8 cellular contexts compared by ENCODE assay signal in genomic region chr9:114588150-114588663, GRCh38. TPM values are rescaled to one million over a fixed set of nuclear protein-coding genes. Genes with fewer than 3 reads are reported as not detected.
DNase-seq lines count a peak whose midpoint lies in the region; ATAC-seq and TF ChIP-seq lines count a peak whose summit lies in the region.

No MANE protein-coding gene starts in this region.

- no peaks in the 10 kb centered on the region for H3K9me3 Mint-ChIP-seq in activated T-cell treated with anti-CD3 and anti-CD28 coated beads, Interleukin-2, amount 50 U/mL, for 72 hours

- DNase-seq in stimulated activated CD4-positive, alpha-beta T cell treated with anti-CD3 and anti-CD28 coated beads, Interleukin-2, amount 100 ng/mL, for 24 hours, result peak; percentile 20 to 36
- DNase-seq in stimulated activated CD4-positive, alpha-beta T cell treated with anti-CD3 and anti-CD28 coated beads, Interleukin-12 subunit alpha, Interleukin-12 subunit beta, amount 100 ng/mL, for 4 hours, result no peak
- no peak for DNase-seq in activated T-cell treated with anti-CD3 and anti-CD28 coated beads, Interleukin-2, amount 50 U/mL, for 72 hours
- DNase-seq in foreskin keratinocyte, result no peak

- H3K36me3 Mint-ChIP-seq in activated T-cell treated with anti-CD3 and anti-CD28 coated beads, Interleukin-2, amount 50 U/mL, for 72 hours (ENCODE audit: insufficient read depth in 2 of 2), result peaks cover 10 to 13% of the 10 kb centered on the region in 2 donors

- peaks cover 55% of the 10 kb centered on the region for H3K4me1 Mint-ChIP-seq in activated T-cell treated with anti-CD3 and anti-CD28 coated beads, Interleukin-2, amount 50 U/mL, for 72 hours (ENCODE audit: low read depth)

- H3K4me3 ChIP-seq in rectal smooth muscle tissue (ENCODE audit: low read length), result peak overlapping the region; percentile 64

- H3K27me3 Mint-ChIP-seq in activated T-cell treated with anti-CD3 and anti-CD28 coated beads, Interleukin-2, amount 50 U/mL, for 72 hours (ENCODE audit: low read depth), result no peaks in the 10 kb centered on the region

- H3K27me3 ChIP-seq in foreskin keratinocyte, result no peaks in the 10 kb centered on the region
- no peaks in the 10 kb centered on the region for H3K27me3 ChIP-seq in rectal smooth muscle tissue (ENCODE audit: control insufficient read depth, insufficient read depth, low read length)

- TF ChIP-seq CTCF in foreskin keratinocyte (conservative IDR thresholded peaks at IDR 0.05), result no peak

- peaks cover 4% of the 10 kb centered on the region for H3K36me3 ChIP-seq in rectal smooth muscle tissue (ENCODE audit: control insufficient read depth, insufficient read depth, low read length)

- peak overlapping the region; percentile 100 for H3K27ac Mint-ChIP-seq in activated T-cell treated with anti-CD3 and anti-CD28 coated beads, Interleukin-2, amount 50 U/mL, for 72 hours

- H3K4me1 ChIP-seq in foreskin keratinocyte, result peaks cover 29% of the 10 kb centered on the region
- H3K4me1 ChIP-seq in rectal smooth muscle tissue (ENCODE audit: control insufficient read depth, insufficient read depth, low read length), result peaks cover 19% of the 10 kb centered on the region

- peak overlapping the region; percentile 93 for H3K27ac ChIP-seq in foreskin keratinocyte
- H3K27ac ChIP-seq in rectal smooth muscle tissue (ENCODE audit: low read depth, low read length), result peak overlapping the region; percentile 96

- ATAC-seq in activated T-cell treated with anti-CD3 and anti-CD28 coated beads, Interleukin-2, amount 50 U/mL, for 72 hours (replicated peaks in 1 of 2), result no peak
- ATAC-seq in foreskin keratinocyte (no peak), GM19035 (IDR thresholded peaks at IDR 0.05; ENCODE audit: unreplicated experiment) (no peak), GM21717 (IDR thresholded peaks at IDR 0.05; ENCODE audit: unreplicated experiment) (no peak), GM21528 (IDR thresholded peaks at IDR 0.05; ENCODE audit: low FRiP score, unreplicated experiment) (no peak)

- H3K4me3 Mint-ChIP-seq in activated T-cell treated with anti-CD3 and anti-CD28 coated beads, Interleukin-2, amount 50 U/mL, for 72 hours, result peak overlapping the region; percentile 91 to 98

- peak overlapping the region; percentile 53 for H3K9ac ChIP-seq in rectal smooth muscle tissue (ENCODE audit: low read length)

RNA-seq across cellular contexts. Expression of gene ATP6V1G1, which starts 0.6 kb away (rescaled TPM):
- total RNA-seq in activated T-cell treated with anti-CD3 and anti-CD28 coated beads, Interleukin-2, amount 50 U/mL, for 72 hours, result 10 to 100 TPM; 37.3 to 39.4 TPM
- total RNA-seq in foreskin keratinocyte, result 108 and 128 TPM in 2 replicates
- 102 and 110 TPM in 2 replicates for polyA plus RNA-seq in foreskin keratinocyte

RNA-seq across cellular contexts. Expression of gene TMEM268, which starts 22.9 kb away (rescaled TPM):
- 10 to 100 TPM; 36.0 to 39.2 TPM for total RNA-seq in activated T-cell treated with anti-CD3 and anti-CD28 coated beads, Interleukin-2, amount 50 U/mL, for 72 hours
- 7.2 and 8.7 TPM in 2 replicates for total RNA-seq in foreskin keratinocyte
- 2.9 and 3.0 TPM in 2 replicates for polyA plus RNA-seq in foreskin keratinocyte

Comparison
In these comparisons a context has a peak if more than half of its experiments do, and no peak if none do; other contexts are left out.
1. DNase-seq: peak in stimulated activated CD4-positive, alpha-beta T cell treated with anti-CD3 and anti-CD28 coated beads, Interleukin-2, amount 100 ng/mL, for 24 hours (2 of 2); none in stimulated activated CD4-positive, alpha-beta T cell treated with anti-CD3 and anti-CD28 coated beads, Interleukin-12 subunit alpha, Interleukin-12 subunit beta, amount 100 ng/mL, for 4 hours (single experiment), activated T-cell treated with anti-CD3 and anti-CD28 coated beads, Interleukin-2, amount 50 U/mL, for 72 hours (0 of 2) and foreskin keratinocyte (0 of 2).